1 cellular context compared by ENCODE assay signal in the genomic region with DNA sequence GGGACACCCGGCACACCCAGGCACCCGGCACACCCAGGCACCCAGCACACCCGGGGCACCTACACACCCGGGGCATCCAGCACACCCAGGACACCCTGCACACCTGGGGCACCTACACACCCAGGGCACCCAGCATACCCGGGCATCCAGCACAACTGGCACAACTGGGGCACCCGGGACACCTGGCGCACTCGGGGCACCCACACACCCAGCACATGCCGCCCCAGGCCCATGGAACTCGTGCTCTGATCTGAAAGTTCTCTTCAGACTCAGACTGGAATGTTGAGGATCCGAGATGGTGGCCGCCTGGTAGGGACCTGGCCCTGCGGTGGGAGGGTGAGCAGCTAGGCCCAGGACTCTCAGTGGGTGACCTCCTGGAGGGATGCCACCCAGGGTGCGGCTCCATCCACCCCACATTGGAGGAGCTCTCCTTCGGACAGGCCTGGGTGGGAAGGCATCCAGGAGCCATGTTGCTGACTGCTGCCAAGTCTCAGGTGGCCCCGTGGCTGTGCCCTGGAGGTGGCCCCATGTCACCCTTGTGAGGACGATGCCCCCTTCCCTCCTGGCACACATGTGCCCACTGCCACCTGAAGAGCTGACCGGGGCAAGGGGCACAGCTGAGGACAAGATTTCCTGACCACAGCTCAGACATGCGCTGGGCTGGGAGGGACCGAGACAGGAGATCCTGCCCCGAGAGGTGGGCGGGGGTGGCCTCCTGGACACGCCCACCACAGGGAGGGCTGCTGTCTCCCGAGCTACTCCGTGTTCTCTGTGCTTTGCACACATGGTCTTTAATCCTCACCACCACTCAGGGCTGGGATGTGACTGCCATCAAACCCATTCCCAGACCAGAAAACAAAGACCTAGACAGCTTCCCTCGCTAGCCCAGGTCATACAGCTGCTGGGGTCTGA.
TF ChIP-seq lines count a peak whose summit lies in the region.

No MANE protein-coding gene starts in this region.

TF ChIP-seq in HepG2, 621 proteins besides CTCF, POLR2A, EP300 and RAD21:
- TF ChIP-seq ZNF567 (CRISPR knock-in tag; IDR thresholded peaks at IDR 0.05; ENCODE audit: borderline replicate concordance) = no peak
- TF ChIP-seq, protein P1, sequence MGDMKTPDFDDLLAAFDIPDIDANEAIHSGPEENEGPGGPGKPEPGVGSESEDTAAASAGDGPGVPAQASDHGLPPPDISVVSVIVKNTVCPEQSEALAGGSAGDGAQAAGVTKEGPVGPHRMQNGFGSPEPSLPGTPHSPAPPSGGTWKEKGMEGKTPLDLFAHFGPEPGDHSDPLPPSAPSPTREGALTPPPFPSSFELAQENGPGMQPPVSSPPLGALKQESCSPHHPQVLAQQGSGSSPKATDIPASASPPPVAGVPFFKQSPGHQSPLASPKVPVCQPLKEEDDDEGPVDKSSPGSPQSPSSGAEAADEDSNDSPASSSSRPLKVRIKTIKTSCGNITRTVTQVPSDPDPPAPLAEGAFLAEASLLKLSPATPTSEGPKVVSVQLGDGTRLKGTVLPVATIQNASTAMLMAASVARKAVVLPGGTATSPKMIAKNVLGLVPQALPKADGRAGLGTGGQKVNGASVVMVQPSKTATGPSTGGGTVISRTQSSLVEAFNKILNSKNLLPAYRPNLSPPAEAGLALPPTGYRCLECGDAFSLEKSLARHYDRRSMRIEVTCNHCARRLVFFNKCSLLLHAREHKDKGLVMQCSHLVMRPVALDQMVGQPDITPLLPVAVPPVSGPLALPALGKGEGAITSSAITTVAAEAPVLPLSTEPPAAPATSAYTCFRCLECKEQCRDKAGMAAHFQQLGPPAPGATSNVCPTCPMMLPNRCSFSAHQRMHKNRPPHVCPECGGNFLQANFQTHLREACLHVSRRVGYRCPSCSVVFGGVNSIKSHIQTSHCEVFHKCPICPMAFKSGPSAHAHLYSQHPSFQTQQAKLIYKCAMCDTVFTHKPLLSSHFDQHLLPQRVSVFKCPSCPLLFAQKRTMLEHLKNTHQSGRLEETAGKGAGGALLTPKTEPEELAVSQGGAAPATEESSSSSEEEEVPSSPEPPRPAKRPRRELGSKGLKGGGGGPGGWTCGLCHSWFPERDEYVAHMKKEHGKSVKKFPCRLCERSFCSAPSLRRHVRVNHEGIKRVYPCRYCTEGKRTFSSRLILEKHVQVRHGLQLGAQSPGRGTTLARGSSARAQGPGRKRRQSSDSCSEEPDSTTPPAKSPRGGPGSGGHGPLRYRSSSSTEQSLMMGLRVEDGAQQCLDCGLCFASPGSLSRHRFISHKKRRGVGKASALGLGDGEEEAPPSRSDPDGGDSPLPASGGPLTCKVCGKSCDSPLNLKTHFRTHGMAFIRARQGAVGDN (CRISPR knock-in tag; IDR thresholded peaks at IDR 0.05) = peak; percentile 56
- no peak for TF ChIP-seq JDP2 (CRISPR knock-in tag; IDR thresholded peaks at IDR 0.05; ENCODE audit: borderline replicate concordance)
- peak; percentile 62; the same call in 1 of the 2 replicates for TF ChIP-seq AKAP8 (CRISPR knock-in tag; IDR thresholded peaks at IDR 0.05)
- TF ChIP-seq KLF16 (CRISPR knock-in tag; IDR thresholded peaks at IDR 0.05) = no peak
- TF ChIP-seq KDM2A (CRISPR knock-in tag; IDR thresholded peaks at IDR 0.05; ENCODE audit: borderline replicate concordance, low read depth) = peak; percentile 21; the same call in 1 of the 2 replicates
- peak; percentile 39; the same call in 1 of the 2 replicates for TF ChIP-seq ZNF629 (CRISPR knock-in tag; conservative IDR thresholded peaks at IDR 0.05)
- peak; percentile 7; the same call in 1 of the 2 replicates for TF ChIP-seq ARID4A (CRISPR knock-in tag; IDR thresholded peaks at IDR 0.05; ENCODE audit: borderline replicate concordance)
- TF ChIP-seq ZNF136 (CRISPR knock-in tag; IDR thresholded peaks at IDR 0.05; ENCODE audit: low read depth) = no peak
